In genomic region chr21:45820171-45821091, GRCh38 we compare ENCODE assay signal across 8 cellular contexts.
DNase-seq lines count a peak whose midpoint lies in the region; ATAC-seq and TF ChIP-seq lines count a peak whose summit lies in the region.

No MANE protein-coding gene starts in this region.

- peaks cover 26% of the 10 kb centered on the region for H3K4me1 ChIP-seq in adipocyte (ENCODE audit: control insufficient read depth, insufficient read depth, low read length)

- no peaks in the 10 kb centered on the region for H3K27me3 ChIP-seq in adipocyte (replicated peaks; ENCODE audit: control insufficient read depth, insufficient read depth, low read length)

- peak; percentile 90 for TF ChIP-seq CTCF in GM12864 (IDR thresholded peaks at IDR 0.05; ENCODE audit: low read depth, low read length, missing control alignments)

- intact Hi-C loops in left cardiac atrium (cut with DNase I), result loop anchor here (1.0 to 5.0 kb wide), 3 partner anchors 264 to 343 kb away; no protein-coding TSS in a partner anchor

- ATAC-seq in left cardiac atrium, result peak; percentile 87 to 93
- ATAC-seq in GM19351 (IDR thresholded peaks at IDR 0.05; ENCODE audit: unreplicated experiment), result no peak
- no peak for ATAC-seq in HG03045 (IDR thresholded peaks at IDR 0.05; ENCODE audit: unreplicated experiment)

- H3K4me3 ChIP-seq in GM12864 (ENCODE audit: low read depth, low read length) (no peak overlapping the region), adipocyte (ENCODE audit: low read length) (no peak overlapping the region)

- H3K9me3 ChIP-seq in adipocyte (ENCODE audit: control insufficient read depth, low read length), result no peaks in the 10 kb centered on the region

- peak; percentile 33 for DNase-seq in GM12864 (ENCODE audit: low read depth)
- peak; percentile 32 to 66 for DNase-seq in NCI-H187 (lab: John Stamatoyannopoulos, UW)
- DNase-seq in T-helper 1 cell, result peak; percentile 60 to 81 (median 74)
- peak; percentile 95 for DNase-seq in adipocyte (ENCODE audit: low read depth)
- DNase-seq in left cardiac atrium, result peak; percentile 80
- peak; percentile 91 for DNase-seq in retina

- H3K9ac ChIP-seq in adipocyte (ENCODE audit: low read length), result no peak overlapping the region

- no peaks in the 10 kb centered on the region for H3K36me3 ChIP-seq in adipocyte (ENCODE audit: control insufficient read depth, insufficient read depth, low read length, severe bottlenecking)

Comparison
In these comparisons a context has a peak if more than half of its experiments do, and no peak if none do; other contexts are left out.
1. DNase-seq: peak in every context shown above with its lines; median percentile 95 in adipocyte; 91 in retina; 80 in left cardiac atrium; 74 in T-helper 1 cell; 49 in NCI-H187; 33 in GM12864.
2. ATAC-seq: peak in left cardiac atrium (2 of 2); none in GM19351 (single experiment) and HG03045 (single experiment).